8 cellular contexts compared by ENCODE assay signal in the genomic region with DNA sequence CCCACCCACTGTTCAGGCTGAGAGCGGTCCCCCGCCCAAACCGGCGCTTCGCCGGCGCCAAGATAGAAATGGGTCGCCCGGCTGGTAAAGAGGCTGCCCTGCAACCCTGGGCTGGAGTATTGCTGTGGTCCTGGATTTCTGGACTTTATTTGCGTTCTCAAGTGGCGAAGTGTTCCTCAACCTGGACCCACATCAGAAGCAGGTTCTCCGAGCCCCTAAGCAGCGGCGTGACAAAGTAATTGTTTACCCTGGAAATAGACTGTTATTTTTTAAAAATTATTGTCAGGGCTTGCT. TPM values are rescaled to one million over a fixed set of nuclear protein-coding genes. Genes with fewer than 3 reads are reported as not detected.
DNase-seq lines count a peak whose midpoint lies in the region; ATAC-seq, FAIRE-seq and TF ChIP-seq lines count a peak whose summit lies in the region.

No MANE protein-coding gene starts in this region.

- TF ChIP-seq CTCF in BJ (IDR thresholded peaks at IDR 0.05; ENCODE audit: insufficient read depth, low read depth, low read length) (no peak), Peyer's patch (IDR thresholded peaks at IDR 0.05) (no peak), osteoblast (IDR thresholded peaks at IDR 0.05; ENCODE audit: extremely low read depth, low read depth, low read length) (no peak)

- H3K4me1 ChIP-seq in Peyer's patch: peaks cover 0 to 11% (median 2%) of the 10 kb centered on the region in 4 donors
- no peaks in the 10 kb centered on the region for H3K4me1 ChIP-seq in esophagus (ENCODE audit: control insufficient read depth in 2 of 2, insufficient read depth in 2 of 2, low read length in 1 of 2)
- peaks cover 14% of the 10 kb centered on the region for H3K4me1 ChIP-seq in osteoblast (ENCODE audit: insufficient read depth, low read length)

- peak overlapping the region; percentile 97 to 98 (median 98) for H3K27ac ChIP-seq in Peyer's patch
- peak overlapping the region; percentile 89 to 98 for H3K27ac ChIP-seq in esophagus (ENCODE audit: low read depth in 2 of 2, low read length in 1 of 2)
- H3K27ac ChIP-seq in osteoblast (ENCODE audit: low read depth, low read length): peak overlapping the region; percentile 90

- H3K9me3 ChIP-seq in Peyer's patch (no peaks in the 10 kb centered on the region), esophagus (ENCODE audit: control insufficient read depth in 2 of 2, insufficient read depth in 1 of 2, low read depth in 1 of 2, low read length in 1 of 2) (no peaks in the 10 kb centered on the region), osteoblast (ENCODE audit: low read depth, low read length) (no peaks in the 10 kb centered on the region)

- POLR2A ChIA-PET in BJ (lab: Charles Lee): no interaction called here

- H3K4me3 ChIP-seq in BJ (ENCODE audit: low read depth, low read length) (peak overlapping the region; percentile 97), Peyer's patch (peak overlapping the region; percentile 87 to 97 (median 92)), esophagus (ENCODE audit: low read depth in 1 of 2, low read length in 2 of 2) (peak overlapping the region; percentile 81 to 96), osteoblast (ENCODE audit: insufficient read depth, low read length) (peak overlapping the region; percentile 80)

- H3K79me2 ChIP-seq in osteoblast (ENCODE audit: insufficient read depth, low read length): peaks cover 43% of the 10 kb centered on the region

- CTCF ChIA-PET in BJ (lab: Yijun Ruan, JAX): no interaction called here

- ATAC-seq in GM21786 (IDR thresholded peaks at IDR 0.05; ENCODE audit: unreplicated experiment): peak; percentile 30

- 1% methylated on average over 14 of the region's 14 CpGs for WGBS in esophagus, 2 donors

- H3K4me2 ChIP-seq in osteoblast (ENCODE audit: insufficient read depth, low read length): peak overlapping the region; percentile 93

- TF ChIP-seq POLR2A in Peyer's patch (IDR thresholded peaks at IDR 0.05): no peak
- no peak for TF ChIP-seq POLR2A in GM12892 (IDR thresholded peaks at IDR 0.05; ENCODE audit: low read depth, low read length)

- H3K27me3 ChIP-seq in BJ (ENCODE audit: control insufficient read depth, insufficient read depth, low read length) (no peaks in the 10 kb centered on the region), Peyer's patch (no peaks in the 10 kb centered on the region), esophagus (ENCODE audit: control insufficient read depth in 1 of 2, insufficient read depth in 2 of 2, low read length in 2 of 2) (no peaks in the 10 kb centered on the region), osteoblast (ENCODE audit: insufficient read depth, low read length) (no peaks in the 10 kb centered on the region)

- DNase-seq in BJ (ENCODE audit: low read depth) (no peak), Peyer's patch (no peak), osteoblast (ENCODE audit: insufficient read length, low spot score, missing footprints) (no peak), GM12892 (ENCODE audit: insufficient read length) (no peak), NCI-H446 treated with DMSO at 0.1 percent for 48 hours (lab: John Stamatoyannopoulos, UW) (no peak), NCI-H146 treated with DMSO at 0.1 percent for 48 hours (lab: John Stamatoyannopoulos, UW; ENCODE audit: unreplicated experiment) (no peak)

- H4K20me1 ChIP-seq in osteoblast (ENCODE audit: insufficient read depth, low read length): peaks cover 17% of the 10 kb centered on the region

- FAIRE-seq in GM12892 (lab: Jason Lieb, UNC): no peak

- H3K36me3 ChIP-seq in BJ (ENCODE audit: control insufficient read depth, insufficient read depth, low read length) (no peaks in the 10 kb centered on the region; the same call in 1 of the 2 replicates), Peyer's patch (no peaks in the 10 kb centered on the region), esophagus (ENCODE audit: control insufficient read depth in 2 of 2, insufficient read depth in 2 of 2, low read length in 1 of 2) (no peaks in the 10 kb centered on the region), osteoblast (ENCODE audit: insufficient read depth, low read length) (peaks cover 6% of the 10 kb centered on the region)

- H2AFZ ChIP-seq in osteoblast (ENCODE audit: low read length): peak overlapping the region; percentile 89

RNA-seq across cellular contexts. Expression of gene DYNC1LI1, which starts 0.5 kb away (rescaled TPM):
- 15.9 and 26.9 TPM in 2 replicates for polyA plus RNA-seq in BJ (2011; rRNA removed)
- 9.0 and 13.8 TPM in 2 replicates for polyA minus RNA-seq in BJ (2011; rRNA and poly(A)+ RNA removed)
- 10 to 100 TPM; 15.3 to 26.4 (median 19.4) TPM for total RNA-seq in Peyer's patch
- polyA plus RNA-seq in esophagus: 10 to 100 TPM in 1 of 2 donors, 1 to 10 TPM in 1; 7.9 to 15.7 TPM
- total RNA-seq in osteoblast: 34.4 and 38.0 TPM in 2 replicates
- polyA plus RNA-seq in GM12892 (2012; ENCODE audit: missing spikeins): 21.8 TPM
